In the genomic region with DNA sequence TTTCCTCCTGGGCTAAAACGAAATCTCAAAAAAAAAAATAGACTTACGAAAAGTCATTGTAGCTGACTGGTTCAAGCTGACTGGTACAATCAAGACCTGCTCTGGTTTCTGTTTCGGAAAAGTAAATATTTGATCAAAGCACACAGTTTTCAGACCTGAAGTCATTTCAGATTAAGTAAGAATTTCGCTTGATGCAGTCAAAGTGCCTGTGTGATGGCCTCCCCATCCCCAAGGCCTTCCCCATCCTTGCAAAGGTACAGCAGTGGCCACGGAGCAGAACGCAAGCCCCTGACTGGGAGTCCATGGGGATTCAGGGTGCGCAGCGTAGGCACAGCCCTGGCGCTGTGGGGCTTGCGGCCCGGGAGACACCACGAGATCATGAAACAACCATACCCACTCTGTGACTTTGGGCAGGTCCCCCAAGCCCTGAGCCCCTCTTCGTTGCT, we compare ENCODE assay signal across 8 cellular contexts. TPM values are rescaled to one million over a fixed set of nuclear protein-coding genes. Genes with fewer than 3 reads are reported as not detected.
DNase-seq lines count a peak whose midpoint lies in the region; ATAC-seq and TF ChIP-seq lines count a peak whose summit lies in the region.

No MANE protein-coding gene starts in this region.

- TF ChIP-seq CTCF in Caco-2 (IDR thresholded peaks at IDR 0.05; ENCODE audit: insufficient read depth in 1 of 2, low read depth in 1 of 2, low read length in 1 of 2, severe bottlenecking in 1 of 2, unreplicated experiment in 1 of 2), result no peak

- H3K27ac Mint-ChIP-seq in Caco-2 (ENCODE audit: unreplicated experiment), result peak overlapping the region; percentile 62
- H3K27ac Mint-ChIP-seq in naive thymus-derived CD8-positive, alpha-beta T cell, result peak overlapping the region in 6 of 10 donors; percentile 7 to 79 (median 56)

- CTCF ChIA-PET in Caco-2 (lab: Charles Lee), result no interaction called here

- ATAC-seq in GM21737 (IDR thresholded peaks at IDR 0.05; ENCODE audit: unreplicated experiment) (peak; percentile 45), HG02763 (IDR thresholded peaks at IDR 0.05; ENCODE audit: unreplicated experiment) (no peak)
- ATAC-seq in naive thymus-derived CD8-positive, alpha-beta T cell, result no peak

- no peaks in the 10 kb centered on the region for H3K36me3 ChIP-seq in Caco-2 (ENCODE audit: control insufficient read depth, insufficient read depth, low read length)

- H3K27me3 Mint-ChIP-seq in Caco-2 (ENCODE audit: insufficient read depth, unreplicated experiment), result no peaks in the 10 kb centered on the region
- peaks cover 0 to 5% (median 0%) of the 10 kb centered on the region in 5 donors for H3K27me3 Mint-ChIP-seq in naive thymus-derived CD8-positive, alpha-beta T cell

- DNase-seq in Caco-2 (peak in 1 of 2 experiments; percentile 31), MV-4-11 (lab: John Stamatoyannopoulos, UW) (no peak), iPS-NIHi7 (ENCODE audit: extremely low spot score) (no peak), activated gamma-delta T cell (lab: John Stamatoyannopoulos, UW) (no peak)
- peak in 1 of 10 donors; percentile 7 for DNase-seq in naive thymus-derived CD8-positive, alpha-beta T cell

- no peak overlapping the region for H3K4me3 Mint-ChIP-seq in Caco-2 (ENCODE audit: unreplicated experiment)
- peak overlapping the region in 7 of 10 donors; percentile 20 to 88 (median 62) for H3K4me3 Mint-ChIP-seq in naive thymus-derived CD8-positive, alpha-beta T cell

- H3K27me3 ChIP-seq in Caco-2 (replicated peaks; ENCODE audit: control insufficient read depth, insufficient read depth, low read length), result no peaks in the 10 kb centered on the region

- H3K4me1 ChIP-seq in Caco-2, result peaks cover 40% of the 10 kb centered on the region

- H3K4me1 Mint-ChIP-seq in Caco-2 (ENCODE audit: low read depth, unreplicated experiment), result peaks cover 29% of the 10 kb centered on the region
- peaks cover 0 to 51% (median 30%) of the 10 kb centered on the region in 4 donors for H3K4me1 Mint-ChIP-seq in naive thymus-derived CD8-positive, alpha-beta T cell

- POLR2A ChIA-PET in Caco-2 (lab: Charles Lee), result no interaction called here
- POLR2A ChIA-PET in naive thymus-derived CD8-positive, alpha-beta T cell (lab: Charles Lee), result no interaction called here

- H3K4me3 ChIP-seq in Caco-2 (ENCODE audit: low read depth, low read length), result no peak overlapping the region

- no peaks in the 10 kb centered on the region for H3K9me3 ChIP-seq in Caco-2

- BruUV-seq in Caco-2 (replicated peaks; lab: Mats Ljungman, UMichigan), result no TSS peak

- peak overlapping the region; percentile 11 for H3K27ac ChIP-seq in angular gyrus (ENCODE audit: low read depth, low read length)

- intact Hi-C loops in Caco-2 (cut with micrococcal nuclease; ENCODE audit: unreplicated experiment), result loop anchor here (1.0 to 2.0 kb wide), 2 partner anchors 16 to 29 kb away; a partner anchor contains a TSS

- H3K36me3 Mint-ChIP-seq in Caco-2 (ENCODE audit: insufficient read depth, unreplicated experiment), result peaks cover 6% of the 10 kb centered on the region
- H3K36me3 Mint-ChIP-seq in naive thymus-derived CD8-positive, alpha-beta T cell, result no peaks in the 10 kb centered on the region

- H3K9me3 Mint-ChIP-seq in Caco-2 (ENCODE audit: unreplicated experiment), result no peaks in the 10 kb centered on the region
- no peaks in the 10 kb centered on the region for H3K9me3 Mint-ChIP-seq in naive thymus-derived CD8-positive, alpha-beta T cell

RNA-seq across cellular contexts. Expression of a gene that starts 29.2 kb away (rescaled TPM):
- 26.1 and 26.7 TPM in 2 replicates for total RNA-seq in Caco-2 (2022)
- total RNA-seq in naive thymus-derived CD8-positive, alpha-beta T cell, result 1 to 10 TPM; 2.0 to 2.4 TPM
- polyA plus RNA-seq in naive thymus-derived CD8-positive, alpha-beta T cell, result under 1 TPM in 2 of 3 donors, not detected in 1; 0.05 to 0.14 TPM
